Comparison of ENCODE assay signal across 2 cellular contexts in the genomic region with DNA sequence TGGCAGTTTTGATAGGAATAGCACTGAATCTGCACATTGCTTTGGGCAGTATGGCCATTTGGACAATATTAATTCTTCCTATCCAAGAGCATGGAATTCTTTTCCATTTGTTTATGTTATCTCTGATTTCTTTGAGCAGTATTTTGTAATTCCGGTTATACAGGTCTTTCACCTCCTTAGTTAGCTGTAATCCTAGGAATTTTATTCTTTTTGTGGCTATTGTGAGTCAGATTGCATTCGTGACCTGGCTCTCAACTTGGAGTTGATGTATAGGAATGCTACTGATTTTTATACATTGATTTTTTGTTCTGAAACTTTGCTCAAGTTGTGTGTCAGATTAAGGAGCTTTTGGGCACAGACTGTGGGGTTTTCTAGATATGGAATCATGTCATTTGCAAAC.
A peak's percentile ranks its signal among the peaks of the same experiment; 100 is the strongest.
TF ChIP-seq lines count a peak whose summit lies in the region.

No MANE protein-coding gene starts in this region.

TF ChIP-seq in GM23338, 12 proteins besides CTCF, POLR2A, EP300 and RAD21 (continues in another document):
- TF ChIP-seq JUNB (IDR thresholded peaks at IDR 0.05; ENCODE audit: unreplicated experiment) (no peak), POLR2AphosphoS5 (IDR thresholded peaks at IDR 0.05; ENCODE audit: low read depth) (no peak), CREB1 (CRISPR knock-in tag; IDR thresholded peaks at IDR 0.05; ENCODE audit: low read depth) (no peak), ZNF331 (CRISPR knock-in tag; IDR thresholded peaks at IDR 0.05; ENCODE audit: low read depth) (no peak), ZNF114 (CRISPR knock-in tag; IDR thresholded peaks at IDR 0.05) (no peak), EZH2 (IDR thresholded peaks at IDR 0.05; ENCODE audit: low read depth, unreplicated experiment) (no peak), STAT1 (IDR thresholded peaks at IDR 0.05; ENCODE audit: unreplicated experiment) (no peak), EZH2phosphoT487 (IDR thresholded peaks at IDR 0.05; ENCODE audit: unreplicated experiment) (no peak)
- TF ChIP-seq, protein P1, sequence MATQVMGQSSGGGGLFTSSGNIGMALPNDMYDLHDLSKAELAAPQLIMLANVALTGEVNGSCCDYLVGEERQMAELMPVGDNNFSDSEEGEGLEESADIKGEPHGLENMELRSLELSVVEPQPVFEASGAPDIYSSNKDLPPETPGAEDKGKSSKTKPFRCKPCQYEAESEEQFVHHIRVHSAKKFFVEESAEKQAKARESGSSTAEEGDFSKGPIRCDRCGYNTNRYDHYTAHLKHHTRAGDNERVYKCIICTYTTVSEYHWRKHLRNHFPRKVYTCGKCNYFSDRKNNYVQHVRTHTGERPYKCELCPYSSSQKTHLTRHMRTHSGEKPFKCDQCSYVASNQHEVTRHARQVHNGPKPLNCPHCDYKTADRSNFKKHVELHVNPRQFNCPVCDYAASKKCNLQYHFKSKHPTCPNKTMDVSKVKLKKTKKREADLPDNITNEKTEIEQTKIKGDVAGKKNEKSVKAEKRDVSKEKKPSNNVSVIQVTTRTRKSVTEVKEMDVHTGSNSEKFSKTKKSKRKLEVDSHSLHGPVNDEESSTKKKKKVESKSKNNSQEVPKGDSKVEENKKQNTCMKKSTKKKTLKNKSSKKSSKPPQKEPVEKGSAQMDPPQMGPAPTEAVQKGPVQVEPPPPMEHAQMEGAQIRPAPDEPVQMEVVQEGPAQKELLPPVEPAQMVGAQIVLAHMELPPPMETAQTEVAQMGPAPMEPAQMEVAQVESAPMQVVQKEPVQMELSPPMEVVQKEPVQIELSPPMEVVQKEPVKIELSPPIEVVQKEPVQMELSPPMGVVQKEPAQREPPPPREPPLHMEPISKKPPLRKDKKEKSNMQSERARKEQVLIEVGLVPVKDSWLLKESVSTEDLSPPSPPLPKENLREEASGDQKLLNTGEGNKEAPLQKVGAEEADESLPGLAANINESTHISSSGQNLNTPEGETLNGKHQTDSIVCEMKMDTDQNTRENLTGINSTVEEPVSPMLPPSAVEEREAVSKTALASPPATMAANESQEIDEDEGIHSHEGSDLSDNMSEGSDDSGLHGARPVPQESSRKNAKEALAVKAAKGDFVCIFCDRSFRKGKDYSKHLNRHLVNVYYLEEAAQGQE (IDR thresholded peaks at IDR 0.05; ENCODE audit: unreplicated experiment): no peak
- TF ChIP-seq, protein P2, sequence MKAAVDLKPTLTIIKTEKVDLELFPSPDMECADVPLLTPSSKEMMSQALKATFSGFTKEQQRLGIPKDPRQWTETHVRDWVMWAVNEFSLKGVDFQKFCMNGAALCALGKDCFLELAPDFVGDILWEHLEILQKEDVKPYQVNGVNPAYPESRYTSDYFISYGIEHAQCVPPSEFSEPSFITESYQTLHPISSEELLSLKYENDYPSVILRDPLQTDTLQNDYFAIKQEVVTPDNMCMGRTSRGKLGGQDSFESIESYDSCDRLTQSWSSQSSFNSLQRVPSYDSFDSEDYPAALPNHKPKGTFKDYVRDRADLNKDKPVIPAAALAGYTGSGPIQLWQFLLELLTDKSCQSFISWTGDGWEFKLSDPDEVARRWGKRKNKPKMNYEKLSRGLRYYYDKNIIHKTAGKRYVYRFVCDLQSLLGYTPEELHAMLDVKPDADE (IDR thresholded peaks at IDR 0.05): no peak

TF ChIP-seq in H1, 55 proteins besides CTCF, POLR2A, EP300 and RAD21:
- peak; percentile 28 for TF ChIP-seq ASH2L (IDR thresholded peaks at IDR 0.05; ENCODE audit: low read length)
- no peak for TF ChIP-seq CBX5 (IDR thresholded peaks at IDR 0.05; ENCODE audit: low read depth, low read length)
- peak; percentile 59; the same call in 1 of the 2 replicates for TF ChIP-seq SP1 (IDR thresholded peaks at IDR 0.05; ENCODE audit: low read depth, low read length)
- no peak for TF ChIP-seq RNF2 (IDR thresholded peaks at IDR 0.05; ENCODE audit: borderline replicate concordance, low read depth, low read length, missing control alignments, poor library complexity, severe bottlenecking)
